Comparison of ENCODE assay signal across 18 cellular contexts in the genomic region with DNA sequence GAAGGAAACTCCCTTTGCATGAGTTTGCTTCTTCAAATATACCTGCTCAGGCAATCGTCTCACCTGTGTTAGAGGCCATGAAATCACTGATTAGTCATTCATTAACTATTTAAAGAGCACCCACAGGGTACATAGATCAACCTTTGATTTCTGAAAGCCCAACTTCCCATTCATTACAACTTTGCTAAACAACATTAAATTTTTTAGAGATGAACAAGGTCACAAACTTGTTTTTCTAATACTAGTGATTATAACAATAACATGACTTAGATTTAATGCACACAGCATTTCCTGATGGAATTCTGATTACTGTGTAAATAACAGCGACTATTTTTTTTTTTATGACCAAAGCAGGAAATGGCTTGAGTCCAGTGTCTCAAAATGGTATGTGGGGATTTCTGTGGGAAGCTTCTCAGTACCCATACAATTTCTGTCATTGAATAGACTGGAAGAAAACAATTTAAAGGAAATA. TPM values are rescaled to one million over a fixed set of nuclear protein-coding genes. Genes with fewer than 3 reads are reported as not detected.
DNase-seq lines count a peak whose midpoint lies in the region; FAIRE-seq and TF ChIP-seq lines count a peak whose summit lies in the region.
"Had no signal": no experiment of that assay in that cellular context is flagged by ENCODE, and none has a peak within 500 bp of the region (broad histone marks: within the 10 kb centered on the region; RNA-seq: fewer than 3 reads in every experiment).

No MANE protein-coding gene starts in this region.

- POLR2A ChIA-PET in endothelial cell of umbilical vein (lab: Charles Lee) = interaction anchor here (0.7 kb wide), 1 partner anchor 134 kb away, joined by 3 read pairs; no protein-coding TSS in a partner anchor

- no peak for TF ChIP-seq CTCF in endothelial cell of umbilical vein (IDR thresholded peaks at IDR 0.05; ENCODE audit: extremely low read depth in 1 of 2, insufficient read depth in 1 of 2, low read depth in 1 of 2, low read length in 2 of 2)

- H3K9ac ChIP-seq in endothelial cell of umbilical vein (replicated peaks; ENCODE audit: extremely low read depth, insufficient read depth, low read length) (no peak overlapping the region), mucosa of rectum (ENCODE audit: low read depth in 1 of 2, low read length in 2 of 2) (peak overlapping the region in 1 of 2 donors; percentile 26)

- H3K79me2 ChIP-seq in endothelial cell of umbilical vein (ENCODE audit: control insufficient read depth, insufficient read depth, low read length) = no peaks in the 10 kb centered on the region

- peak overlapping the region; percentile 39 for H2AFZ ChIP-seq in endothelial cell of umbilical vein (ENCODE audit: low read depth, low read length)

- DNase-seq in Caki2 (ENCODE audit: low read depth) = peak; percentile 31
- DNase-seq in NCI-H2029 treated with DMSO at 0.1 percent for 48 hours (lab: John Stamatoyannopoulos, UW) = peak; percentile 30
- DNase-seq in endothelial cell of umbilical vein (ENCODE audit: low read depth, low spot score) = peak; percentile 79
- DNase-seq in activated CD4-positive, alpha-beta T cell treated with anti-CD3 and anti-CD28 coated beads, Interleukin-2, amount 50 U/mL, for 1 hour = no peak
- no peak for DNase-seq in SKM-1 (lab: John Stamatoyannopoulos, UW; ENCODE audit: unreplicated experiment)
- DNase-seq in NCI-H1417 treated with DMSO at 0.1 percent for 48 hours (lab: John Stamatoyannopoulos, UW) = no peak
- no peak for DNase-seq in activated T-cell treated with anti-CD3 and anti-CD28 coated beads for 4 hours
- DNase-seq: activated CD4-positive, CD25-positive, alpha-beta regulatory T cell treated with anti-CD3 and anti-CD28 coated beads, Interleukin-2, amount 50 U/mL, for 72 hours; activated gamma-delta T cell; GOT3; head of caudate nucleus; KG1; NCI-H2171 treated with DMSO at 0.1 percent for 48 hours; SJCRH30; stimulated activated CD4-positive, alpha-beta T cell treated with anti-CD3 and anti-CD28 coated beads, Interleukin-15, amount 100 ng/mL, for 24 hours; stimulated activated naive CD4-positive, alpha-beta T cell treated with Interleukin-2 at 50 U/mL for 16 hours had no signal

- no peaks in the 10 kb centered on the region for H4K20me1 ChIP-seq in endothelial cell of umbilical vein (replicated peaks; ENCODE audit: control insufficient read depth, extremely low read depth, insufficient read depth, low read length)

- H3K27me3 ChIP-seq in endothelial cell of umbilical vein (ENCODE audit: control insufficient read depth in 2 of 2, insufficient read depth in 2 of 2, low read length in 2 of 2) = no peaks in the 10 kb centered on the region
- no peaks in the 10 kb centered on the region for H3K27me3 ChIP-seq in mucosa of rectum (ENCODE audit: control insufficient read depth in 2 of 2, insufficient read depth in 2 of 2, low read length in 2 of 2)
- H3K27me3 ChIP-seq: SJCRH30 had no signal

- intact Hi-C loops in endothelial cell of umbilical vein (cut with micrococcal nuclease) = loop anchor here (10.0 kb wide), 1 partner anchor 254 kb away; a partner anchor contains a TSS

- no TSS peak for BruUV-seq in endothelial cell of umbilical vein (replicated peaks; lab: Mats Ljungman, UMichigan)

- FAIRE-seq in endothelial cell of umbilical vein (lab: Jason Lieb, UNC) = peak; percentile 79
- FAIRE-seq: colon had no signal

- H3K9me3 ChIP-seq in endothelial cell of umbilical vein (replicated peaks; ENCODE audit: control insufficient read depth, insufficient read depth, low read length) = no peaks in the 10 kb centered on the region
- H3K9me3 ChIP-seq in mucosa of rectum (ENCODE audit: control insufficient read depth in 2 of 2, low read length in 2 of 2) = no peaks in the 10 kb centered on the region
- H3K9me3 ChIP-seq: SJCRH30 had no signal

- H3K4me2 ChIP-seq in endothelial cell of umbilical vein (ENCODE audit: insufficient read depth, low read length) = peak overlapping the region; percentile 66

- CTCF ChIA-PET in endothelial cell of umbilical vein (lab: Charles Lee) = interaction anchor here (0.5 kb wide), 1 partner anchor 9 kb away, joined by 3 read pairs; no protein-coding TSS in a partner anchor

- dilution Hi-C loops in endothelial cell of umbilical vein (cut with MboI; ENCODE audit: extremely low pct_ligation_motif_present, low sequenced_read_pairs) = no loop called here

- in situ Hi-C loops in Caki2 (cut with HindIII; ENCODE audit: low pct_unique_long_range_greater_than_20kb, low sequenced_read_pairs) = no loop called here

- H3K4me3 ChIP-seq in endothelial cell of umbilical vein (replicated peaks in 1 of 3; ENCODE audit: insufficient read depth in 1 of 3, low read depth in 1 of 3, low read length in 3 of 3) (peak overlapping the region in 1 of 3 experiments; percentile 15), mucosa of rectum (ENCODE audit: low read length in 2 of 2) (no peak overlapping the region)
- H3K4me3 ChIP-seq: SJCRH30 had no signal

- H3K36me3 ChIP-seq in endothelial cell of umbilical vein (ENCODE audit: control insufficient read depth in 2 of 2, extremely low read depth in 1 of 2, insufficient read depth in 2 of 2, low read length in 2 of 2) (no peaks in the 10 kb centered on the region), mucosa of rectum (ENCODE audit: control insufficient read depth in 2 of 2, insufficient read depth in 2 of 2, low read length in 2 of 2) (no peaks in the 10 kb centered on the region)
- H3K36me3 ChIP-seq: SJCRH30 had no signal

- H3K27ac ChIP-seq in endothelial cell of umbilical vein (ENCODE audit: insufficient read depth, low read depth, low read length) (peak overlapping the region; percentile 72), mucosa of rectum (ENCODE audit: low read depth in 2 of 2, low read length in 2 of 2) (peak overlapping the region; percentile 69 to 70)
- H3K27ac ChIP-seq: SJCRH30 had no signal

- no peaks in the 10 kb centered on the region for H3K9me1 ChIP-seq in endothelial cell of umbilical vein (replicated peaks; ENCODE audit: control insufficient read depth, extremely low read depth, insufficient read depth, low read length)

- H3K4me1 ChIP-seq in endothelial cell of umbilical vein (ENCODE audit: control insufficient read depth, extremely low read depth, insufficient read depth, low read length) = peaks cover 16% of the 10 kb centered on the region
- H3K4me1 ChIP-seq in mucosa of rectum (ENCODE audit: control insufficient read depth in 2 of 2, insufficient read depth in 2 of 2, low read length in 2 of 2) = peaks cover 2 to 18% of the 10 kb centered on the region in 2 donors

- TF ChIP-seq POLR2A in endothelial cell of umbilical vein (IDR thresholded peaks at IDR 0.05; ENCODE audit: low read depth, low read length) = no peak

TF ChIP-seq in endothelial cell of umbilical vein, 7 proteins besides CTCF, POLR2A, EP300 and RAD21:
- TF ChIP-seq GATA2 (IDR thresholded peaks at IDR 0.05; ENCODE audit: insufficient read depth, insufficient read length, low read depth, low read length) = peak; percentile 15
- TF ChIP-seq, protein P1, sequence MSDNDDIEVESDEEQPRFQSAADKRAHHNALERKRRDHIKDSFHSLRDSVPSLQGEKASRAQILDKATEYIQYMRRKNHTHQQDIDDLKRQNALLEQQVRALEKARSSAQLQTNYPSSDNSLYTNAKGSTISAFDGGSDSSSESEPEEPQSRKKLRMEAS (IDR thresholded peaks at IDR 0.05; ENCODE audit: insufficient read depth, insufficient read length) = no peak

RNA-seq across cellular contexts. Expression of a gene that starts 5.4 kb away (rescaled TPM):
- total RNA-seq in Caki2 (2014; rRNA removed; shearing (Covaris generic); ENCODE audit: low replicate concordance) = 63.8 and 82.4 TPM in 2 replicates
- 71.4 and 76.8 TPM in 2 replicates for total RNA-seq in endothelial cell of umbilical vein
- polyA plus RNA-seq in endothelial cell of umbilical vein = 17.0 and 20.7 TPM in 2 replicates
- polyA plus RNA-seq in endothelial cell of umbilical vein (2011; cell fraction: cytosol; rRNA removed) = 23.5 and 24.0 TPM in 2 replicates
- polyA plus RNA-seq in endothelial cell of umbilical vein (2011; cell fraction: nucleus; rRNA removed) = 19.1 and 23.8 TPM in 2 replicates
- polyA plus RNA-seq in endothelial cell of umbilical vein (2012) = 25.9 and 36.8 TPM in 2 replicates
- 16.6 and 25.3 TPM in 2 replicates for polyA minus RNA-seq in endothelial cell of umbilical vein
- polyA minus RNA-seq in endothelial cell of umbilical vein (2011; cell fraction: cytosol; rRNA and poly(A)+ RNA removed) = 24.3 TPM
- polyA minus RNA-seq in endothelial cell of umbilical vein (2011; cell fraction: nucleus; rRNA and poly(A)+ RNA removed) = 19.1 and 28.9 TPM in 2 replicates

RNA-seq across cellular contexts. Expression of a gene that starts 6.3 kb away (rescaled TPM):
- total RNA-seq in Caki2 (2014; rRNA removed; shearing (Covaris generic); ENCODE audit: low replicate concordance) = 109 and 173 TPM in 2 replicates
- 92.1 and 103 TPM in 2 replicates for total RNA-seq in endothelial cell of umbilical vein
- polyA plus RNA-seq in endothelial cell of umbilical vein = 25.9 and 44.0 TPM in 2 replicates
- polyA plus RNA-seq in endothelial cell of umbilical vein (2011; cell fraction: cytosol; rRNA removed) = 50.7 and 56.9 TPM in 2 replicates
- polyA plus RNA-seq in endothelial cell of umbilical vein (2011; cell fraction: nucleus; rRNA removed) = 103 and 160 TPM in 2 replicates
- polyA plus RNA-seq in endothelial cell of umbilical vein (2012) = 64.9 and 104 TPM in 2 replicates
- 58.7 and 75.2 TPM in 2 replicates for polyA minus RNA-seq in endothelial cell of umbilical vein
- polyA minus RNA-seq in endothelial cell of umbilical vein (2011; cell fraction: cytosol; rRNA and poly(A)+ RNA removed) = 47.8 TPM
- polyA minus RNA-seq in endothelial cell of umbilical vein (2011; cell fraction: nucleus; rRNA and poly(A)+ RNA removed) = 97.6 and 149 TPM in 2 replicates

RNA-seq across cellular contexts. Expression of a gene that starts 29.2 kb away (rescaled TPM):
- total RNA-seq in Caki2 (2014; rRNA removed; shearing (Covaris generic); ENCODE audit: low replicate concordance) = 6.1 and 10.4 TPM in 2 replicates
- 21.0 and 21.3 TPM in 2 replicates for total RNA-seq in endothelial cell of umbilical vein
- 5.3 and 6.2 TPM in 2 replicates for polyA plus RNA-seq in endothelial cell of umbilical vein
- 6.3 and 6.4 TPM in 2 replicates for polyA plus RNA-seq in endothelial cell of umbilical vein (2011; cell fraction: cytosol; rRNA removed)
- polyA plus RNA-seq in endothelial cell of umbilical vein (2011; cell fraction: nucleus; rRNA removed) = 4.8 and 5.8 TPM in 2 replicates
- polyA plus RNA-seq in endothelial cell of umbilical vein (2012) = 7.6 and 10.4 TPM in 2 replicates
- 8.6 and 9.2 TPM in 2 replicates for polyA minus RNA-seq in endothelial cell of umbilical vein
- 6.2 TPM for polyA minus RNA-seq in endothelial cell of umbilical vein (2011; cell fraction: cytosol; rRNA and poly(A)+ RNA removed)
- 5.6 and 7.6 TPM in 2 replicates for polyA minus RNA-seq in endothelial cell of umbilical vein (2011; cell fraction: nucleus; rRNA and poly(A)+ RNA removed)

Comparison
In these comparisons a context has a peak if more than half of its experiments do, and no peak if none do; other contexts are left out.
1. DNase-seq: peak in Caki2 (single experiment), NCI-H2029 treated with DMSO at 0.1 percent for 48 hours (single experiment) and endothelial cell of umbilical vein (single experiment); none in activated CD4-positive, alpha-beta T cell treated with anti-CD3 and anti-CD28 coated beads, Interleukin-2, amount 50 U/mL, for 1 hour (single experiment), SKM-1 (single experiment), NCI-H1417 treated with DMSO at 0.1 percent for 48 hours (single experiment) and activated T-cell treated with anti-CD3 and anti-CD28 coated beads for 4 hours (single experiment).